1 cellular context compared by ENCODE assay signal in genomic region chr5:10421841-10422691, GRCh38.
TF ChIP-seq lines count a peak whose summit lies in the region.

No MANE protein-coding gene starts in this region.

TF ChIP-seq in GM23338, 12 proteins besides CTCF, POLR2A, EP300 and RAD21 (continued from another document):
- no peak for TF ChIP-seq ETS1 (IDR thresholded peaks at IDR 0.05)
- no peak for TF ChIP-seq JUNB (IDR thresholded peaks at IDR 0.05; ENCODE audit: unreplicated experiment)
- TF ChIP-seq STAT1 (IDR thresholded peaks at IDR 0.05; ENCODE audit: unreplicated experiment), result no peak
- no peak for TF ChIP-seq EZH2phosphoT487 (IDR thresholded peaks at IDR 0.05; ENCODE audit: unreplicated experiment)
- TF ChIP-seq CREB1 (CRISPR knock-in tag; IDR thresholded peaks at IDR 0.05; ENCODE audit: low read depth), result no peak
- TF ChIP-seq EZH2 (IDR thresholded peaks at IDR 0.05; ENCODE audit: low read depth, unreplicated experiment), result no peak
- no peak for TF ChIP-seq ZNF114 (CRISPR knock-in tag; IDR thresholded peaks at IDR 0.05)
- TF ChIP-seq POLR2AphosphoS5 (IDR thresholded peaks at IDR 0.05; ENCODE audit: low read depth), result no peak
- TF ChIP-seq REST (IDR thresholded peaks at IDR 0.05; ENCODE audit: unreplicated experiment), result no peak
- no peak for TF ChIP-seq NANOG (IDR thresholded peaks at IDR 0.05; ENCODE audit: borderline replicate concordance)
